ENCODE assay signal across 28 cellular contexts in genomic region chr3:124413989-124414598, GRCh38.
DNase-seq lines count a peak whose midpoint lies in the region; ATAC-seq, FAIRE-seq and TF ChIP-seq lines count a peak whose summit lies in the region.
"Had no signal": no experiment of that assay in that cellular context is flagged by ENCODE, and none has a peak within 500 bp of the region (broad histone marks: within the 10 kb centered on the region; RNA-seq: fewer than 3 reads in every experiment).

No MANE protein-coding gene starts in this region.

- TF ChIP-seq POLR2A in endothelial cell of umbilical vein (IDR thresholded peaks at IDR 0.05; ENCODE audit: low read depth, low read length): peak; percentile 44

- CTCF ChIA-PET in SK-N-SH (lab: Yijun Ruan, JAX) (interaction anchor here (1.9 kb wide), 1 partner anchor 9 kb away, joined by 11 read pairs; no protein-coding TSS in a partner anchor), endothelial cell of umbilical vein (lab: Charles Lee) (interaction anchor here (1.4 to 3.7 kb wide), 3 partner anchors 9 to 63 kb away, joined by 5 to 21 read pairs (median 6); no protein-coding TSS in a partner anchor)
- CTCF ChIA-PET in naive thymus-derived CD4-positive, alpha-beta T cell (lab: Charles Lee): no interaction called here

- peak in 1 of 2 experiments; percentile 78; a peak in 2 of 4 replicates for TF ChIP-seq EP300 in SK-N-SH (IDR thresholded peaks at IDR 0.05; ENCODE audit: borderline replicate concordance in 1 of 2, low read depth in 1 of 2, low read length in 1 of 2)

- H3K27me3 ChIP-seq in SK-N-SH (ENCODE audit: insufficient read depth): no peaks in the 10 kb centered on the region
- H3K27me3 ChIP-seq in endothelial cell of umbilical vein (ENCODE audit: control insufficient read depth in 2 of 2, insufficient read depth in 2 of 2, low read length in 2 of 2): no peaks in the 10 kb centered on the region
- no peaks in the 10 kb centered on the region for H3K27me3 ChIP-seq in naive thymus-derived CD4-positive, alpha-beta T cell (ENCODE audit: control insufficient read depth in 2 of 2, insufficient read depth in 2 of 2, low read length in 2 of 2)
- H3K27me3 ChIP-seq: Peyer's patch had no signal

- 65% methylated on average over 7 of the region's 7 CpGs for WGBS in SK-N-SH (ENCODE audit: low lambda C conversion rate)

- peak; percentile 98 for FAIRE-seq in endothelial cell of umbilical vein (lab: Jason Lieb, UNC)
- FAIRE-seq: endometrium, GM18507, HTR-8/SVneo, urothelium cell line had no signal

- no peaks in the 10 kb centered on the region for H3K4me1 Mint-ChIP-seq in naive thymus-derived CD4-positive, alpha-beta T cell
- H3K4me1 Mint-ChIP-seq: activated naive CD4-positive, alpha-beta T cell treated with anti-CD3 and anti-CD28 coated beads, Interleukin-2, amount 50 U/mL, for 24 hours; CD14-positive monocyte; stimulated activated effector memory CD8-positive, alpha-beta T cell treated with anti-CD3 and anti-CD28 coated beads, Interleukin-12 subunit alpha, Interleukin-12 subunit beta, amount 100 ng/mL, for 72 hours had no signal

- H3K9me2 ChIP-seq in SK-N-SH: no peaks in the 10 kb centered on the region

- H3K27ac ChIP-seq in SK-N-SH (ENCODE audit: low read depth in 2 of 2, low read length in 1 of 2) (peak overlapping the region in 1 of 2 experiments; percentile 90; a peak in 2 of 4 replicates), endothelial cell of umbilical vein (ENCODE audit: insufficient read depth, low read depth, low read length) (peak overlapping the region; percentile 42)
- H3K27ac ChIP-seq in naive thymus-derived CD4-positive, alpha-beta T cell (ENCODE audit: low read depth, low read length): no peak overlapping the region

- H3K4me1 ChIP-seq in SK-N-SH (ENCODE audit: control insufficient read depth in 1 of 2, insufficient read depth in 2 of 2, low read depth in 1 of 2, low read length in 1 of 2): peaks cover 13 to 25% of the 10 kb centered on the region in 2 experiments; a peak in 3 of 4 replicates
- H3K4me1 ChIP-seq in endothelial cell of umbilical vein (ENCODE audit: control insufficient read depth, extremely low read depth, insufficient read depth, low read length): peaks cover 32% of the 10 kb centered on the region
- H3K4me1 ChIP-seq in naive thymus-derived CD4-positive, alpha-beta T cell (ENCODE audit: control insufficient read depth in 2 of 2, insufficient read depth in 2 of 2, low read length in 2 of 2): no peaks in the 10 kb centered on the region
- H3K4me1 ChIP-seq: Peyer's patch had no signal

- H3K4me3 Mint-ChIP-seq in naive thymus-derived CD4-positive, alpha-beta T cell: no peak overlapping the region
- H3K4me3 Mint-ChIP-seq: activated CD8-positive, alpha-beta T cell treated with anti-CD3 and anti-CD28 coated beads for 36 hours; activated naive CD4-positive, alpha-beta T cell treated with anti-CD3 and anti-CD28 coated beads, Interleukin-2, amount 50 U/mL, for 24 hours; CD14-positive monocyte; stimulated activated effector memory CD8-positive, alpha-beta T cell treated with anti-CD3 and anti-CD28 coated beads, Interleukin-12 subunit alpha, Interleukin-12 subunit beta, amount 100 ng/mL, for 72 hours had no signal

- H4K20me1 ChIP-seq in SK-N-SH (ENCODE audit: insufficient read depth): no peaks in the 10 kb centered on the region
- H4K20me1 ChIP-seq in endothelial cell of umbilical vein (replicated peaks; ENCODE audit: control insufficient read depth, extremely low read depth, insufficient read depth, low read length): no peaks in the 10 kb centered on the region

- POLR2A ChIA-PET in SK-N-SH (lab: Yijun Ruan, JAX): no interaction called here
- POLR2A ChIA-PET in endothelial cell of umbilical vein (lab: Charles Lee): no interaction called here
- POLR2A ChIA-PET in naive thymus-derived CD4-positive, alpha-beta T cell (lab: Charles Lee): no interaction called here

- no peaks in the 10 kb centered on the region for H3K9me3 ChIP-seq in SK-N-SH
- H3K9me3 ChIP-seq in endothelial cell of umbilical vein (replicated peaks; ENCODE audit: control insufficient read depth, insufficient read depth, low read length): no peaks in the 10 kb centered on the region
- no peaks in the 10 kb centered on the region for H3K9me3 ChIP-seq in naive thymus-derived CD4-positive, alpha-beta T cell (ENCODE audit: control insufficient read depth in 2 of 3, low read length in 3 of 3)
- H3K9me3 ChIP-seq: Peyer's patch had no signal

- DNase-seq in NCI-H1105 treated with DMSO at 0.1 percent for 48 hours (lab: John Stamatoyannopoulos, UW): peak; percentile 36
- peak; percentile 61 for DNase-seq in SK-N-SH
- DNase-seq in endothelial cell of umbilical vein (ENCODE audit: low read depth, low spot score): peak; percentile 92
- peak; percentile 22 for DNase-seq in pons (ENCODE audit: low spot score)
- no peak for DNase-seq in naive thymus-derived CD4-positive, alpha-beta T cell
- DNase-seq in Ammon's horn (ENCODE audit: low spot score): no peak
- DNase-seq: activated CD4-positive, CD25-positive, alpha-beta regulatory T cell treated with anti-CD3 and anti-CD28 coated beads, Interleukin-2, amount 50 U/mL, for 72 hours; activated CD8-positive, alpha-beta T cell treated with anti-CD3 and anti-CD28 coated beads for 36 hours; Calu3; HCEC 1CT; KG1; NCI-H1694; NCI-H2171; NCI-H526 treated with DMSO at 0.1 percent for 48 hours; SHP77 treated with DMSO at 0.1 percent for 48 hours; stimulated activated CD4-positive, alpha-beta T cell treated with anti-CD3 and anti-CD28 coated beads, Interleukin-4, amount 100 ng/mL, for 24 hours; SW 1271 had no signal

- dilution Hi-C loops in endothelial cell of umbilical vein (cut with MboI; ENCODE audit: extremely low pct_ligation_motif_present, low sequenced_read_pairs): no loop called here

- H3K27me3 Mint-ChIP-seq in naive thymus-derived CD4-positive, alpha-beta T cell: peaks cover 0 to 19% (median 11%) of the 10 kb centered on the region in 5 donors

- TF ChIP-seq RAD21 in SK-N-SH (IDR thresholded peaks at IDR 0.05; ENCODE audit: low read length): no peak

- H3K4me3 ChIP-seq in SK-N-SH (ENCODE audit: low read depth in 2 of 2, low read length in 1 of 2) (no peak overlapping the region), endothelial cell of umbilical vein (replicated peaks in 1 of 3; ENCODE audit: insufficient read depth in 1 of 3, low read depth in 1 of 3, low read length in 3 of 3) (no peak overlapping the region)
- H3K4me3 ChIP-seq in naive thymus-derived CD4-positive, alpha-beta T cell (ENCODE audit: low read length): no peak overlapping the region
- H3K4me3 ChIP-seq: Peyer's patch had no signal

- no TSS peak for BruUV-seq in endothelial cell of umbilical vein (replicated peaks; lab: Mats Ljungman, UMichigan)

- no peak overlapping the region for H2AFZ ChIP-seq in SK-N-SH (ENCODE audit: low read depth)
- H2AFZ ChIP-seq in endothelial cell of umbilical vein (ENCODE audit: low read depth, low read length): peak overlapping the region; percentile 1

- H3K9me1 ChIP-seq in endothelial cell of umbilical vein (replicated peaks; ENCODE audit: control insufficient read depth, extremely low read depth, insufficient read depth, low read length): no peaks in the 10 kb centered on the region

- H3K79me2 ChIP-seq in SK-N-SH (ENCODE audit: insufficient read depth) (no peaks in the 10 kb centered on the region), endothelial cell of umbilical vein (ENCODE audit: control insufficient read depth, insufficient read depth, low read length) (no peaks in the 10 kb centered on the region)

- TF ChIP-seq CTCF in SK-N-SH (IDR thresholded peaks at IDR 0.05): no peak
- TF ChIP-seq CTCF in endothelial cell of umbilical vein (IDR thresholded peaks at IDR 0.05; ENCODE audit: extremely low read depth in 1 of 2, insufficient read depth in 1 of 2, low read depth in 1 of 2, low read length in 2 of 2): no peak

- H3K36me3 Mint-ChIP-seq in naive thymus-derived CD4-positive, alpha-beta T cell: no peaks in the 10 kb centered on the region
- H3K36me3 Mint-ChIP-seq: activated naive CD4-positive, alpha-beta T cell treated with anti-CD3 and anti-CD28 coated beads, Interleukin-2, amount 50 U/mL, for 24 hours; CD14-positive monocyte; stimulated activated effector memory CD8-positive, alpha-beta T cell treated with anti-CD3 and anti-CD28 coated beads, Interleukin-12 subunit alpha, Interleukin-12 subunit beta, amount 100 ng/mL, for 72 hours had no signal

- ATAC-seq in naive thymus-derived CD4-positive, alpha-beta T cell: no peak
- no peak for ATAC-seq in HG02759 (IDR thresholded peaks at IDR 0.05; ENCODE audit: unreplicated experiment)
- ATAC-seq: activated CD8-positive, alpha-beta T cell treated with anti-CD3 and anti-CD28 coated beads for 36 hours; sciatic nerve had no signal

- peaks cover 24 to 41% of the 10 kb centered on the region in 2 experiments for H3K36me3 ChIP-seq in SK-N-SH (replicated peaks in 1 of 2; ENCODE audit: control insufficient read depth in 1 of 2, insufficient read depth in 2 of 2, low read length in 1 of 2)
- H3K36me3 ChIP-seq in endothelial cell of umbilical vein (ENCODE audit: control insufficient read depth in 2 of 2, extremely low read depth in 1 of 2, insufficient read depth in 2 of 2, low read length in 2 of 2): no peaks in the 10 kb centered on the region
- no peaks in the 10 kb centered on the region for H3K36me3 ChIP-seq in naive thymus-derived CD4-positive, alpha-beta T cell (ENCODE audit: control insufficient read depth in 2 of 3, insufficient read depth in 3 of 3, low read length in 3 of 3)
- H3K36me3 ChIP-seq: Peyer's patch had no signal

- H3K9me3 Mint-ChIP-seq in naive thymus-derived CD4-positive, alpha-beta T cell: peaks cover 0 to 3% (median 0%) of the 10 kb centered on the region in 11 donors
- H3K9me3 Mint-ChIP-seq: activated CD8-positive, alpha-beta T cell treated with anti-CD3 and anti-CD28 coated beads for 36 hours; activated naive CD4-positive, alpha-beta T cell treated with anti-CD3 and anti-CD28 coated beads, Interleukin-2, amount 50 U/mL, for 24 hours; activated T-helper 2 cell treated with anti-CD3 and anti-CD28 coated beads, Interferon-gamma antibody, Interleukin-2, Interleukin-4, amounts not matched to agents 10 μg/mL and 5 μg/mL and 100 μg/mL, durations not matched to agents 14 hours and 24 hours and 36 hours; CD14-positive monocyte; stimulated activated effector memory CD8-positive, alpha-beta T cell treated with anti-CD3 and anti-CD28 coated beads, Interleukin-12 subunit alpha, Interleukin-12 subunit beta, amount 100 ng/mL, for 72 hours had no signal

- H3K9ac ChIP-seq in SK-N-SH (no peak overlapping the region), endothelial cell of umbilical vein (replicated peaks; ENCODE audit: extremely low read depth, insufficient read depth, low read length) (no peak overlapping the region)

- intact Hi-C loops in endothelial cell of umbilical vein (cut with micrococcal nuclease): loop anchor here (1.0 to 5.0 kb wide), 3 partner anchors 15 to 382 kb away; partner anchors contain the start of gene KALRN
- intact Hi-C loops in naive thymus-derived CD4-positive, alpha-beta T cell (cut with micrococcal nuclease): no loop called here

- H3F3A ChIP-seq in SK-N-SH (replicated peaks; ENCODE audit: insufficient read depth): no peaks in the 10 kb centered on the region

- H3K4me2 ChIP-seq in SK-N-SH (no peak overlapping the region), endothelial cell of umbilical vein (ENCODE audit: insufficient read depth, low read length) (peak overlapping the region; percentile 2)

- no peak overlapping the region for H3K27ac Mint-ChIP-seq in naive thymus-derived CD4-positive, alpha-beta T cell
- H3K27ac Mint-ChIP-seq: activated CD8-positive, alpha-beta T cell treated with anti-CD3 and anti-CD28 coated beads for 36 hours; activated naive CD4-positive, alpha-beta T cell treated with anti-CD3 and anti-CD28 coated beads, Interleukin-2, amount 50 U/mL, for 24 hours; activated T-helper 2 cell treated with anti-CD3 and anti-CD28 coated beads, Interferon-gamma antibody, Interleukin-2, Interleukin-4, amounts not matched to agents 10 μg/mL and 5 μg/mL and 100 μg/mL, durations not matched to agents 14 hours and 24 hours and 36 hours; CD14-positive monocyte; stimulated activated effector memory CD8-positive, alpha-beta T cell treated with anti-CD3 and anti-CD28 coated beads, Interleukin-12 subunit alpha, Interleukin-12 subunit beta, amount 100 ng/mL, for 72 hours had no signal

Comparison
In these comparisons a context has a peak if more than half of its experiments do, and no peak if none do; other contexts are left out.
1. DNase-seq: peak in NCI-H1105 treated with DMSO at 0.1 percent for 48 hours (single experiment), SK-N-SH (single experiment), endothelial cell of umbilical vein (single experiment) and pons (single experiment); none in naive thymus-derived CD4-positive, alpha-beta T cell (0 of 9) and Ammon's horn (single experiment).